Comparison of ENCODE assay signal across 1 cellular context in genomic region chr9:95025213-95026170, GRCh38.
TF ChIP-seq lines count a peak whose summit lies in the region.

No MANE protein-coding gene starts in this region.

TF ChIP-seq in K562, 482 proteins besides CTCF, POLR2A, EP300 and RAD21 (continued from another document):
- TF ChIP-seq RNF219 (CRISPR knock-in tag; IDR thresholded peaks at IDR 0.05), result no peak
- TF ChIP-seq TAF15 (IDR thresholded peaks at IDR 0.05; ENCODE audit: low read depth, low read length), result no peak
- 0 out of 2 replicates have a peak, but pooled peaks have one; percentile 7 for TF ChIP-seq ARID1B (IDR thresholded peaks at IDR 0.05)
- TF ChIP-seq HMGXB4 (CRISPR knock-in tag; IDR thresholded peaks at IDR 0.05), result no peak
- TF ChIP-seq U2AF1 (optimal IDR thresholded peaks at IDR 0.05; ENCODE audit: low read depth, low read length), result no peak
- no peak for TF ChIP-seq THRB (CRISPR knock-in tag; conservative IDR thresholded peaks at IDR 0.05)
- no peak for TF ChIP-seq POLR2AphosphoS5 (IDR thresholded peaks at IDR 0.05; ENCODE audit: control insufficient read depth, insufficient read depth, low read depth, low read length)
- no peak for TF ChIP-seq TARDBP (IDR thresholded peaks at IDR 0.05)
- no peak for TF ChIP-seq FOXM1 (IDR thresholded peaks at IDR 0.05; ENCODE audit: low read depth)
- TF ChIP-seq FOXM1 (CRISPR knock-in tag; IDR thresholded peaks at IDR 0.05; ENCODE audit: low read depth), result no peak
- TF ChIP-seq TOE1 (IDR thresholded peaks at IDR 0.05; ENCODE audit: borderline replicate concordance), result no peak
- TF ChIP-seq TOE1 (CRISPR knock-in tag; IDR thresholded peaks at IDR 0.05; ENCODE audit: borderline replicate concordance, low read depth), result no peak
